1 cellular context compared by ENCODE assay signal in the genomic region with DNA sequence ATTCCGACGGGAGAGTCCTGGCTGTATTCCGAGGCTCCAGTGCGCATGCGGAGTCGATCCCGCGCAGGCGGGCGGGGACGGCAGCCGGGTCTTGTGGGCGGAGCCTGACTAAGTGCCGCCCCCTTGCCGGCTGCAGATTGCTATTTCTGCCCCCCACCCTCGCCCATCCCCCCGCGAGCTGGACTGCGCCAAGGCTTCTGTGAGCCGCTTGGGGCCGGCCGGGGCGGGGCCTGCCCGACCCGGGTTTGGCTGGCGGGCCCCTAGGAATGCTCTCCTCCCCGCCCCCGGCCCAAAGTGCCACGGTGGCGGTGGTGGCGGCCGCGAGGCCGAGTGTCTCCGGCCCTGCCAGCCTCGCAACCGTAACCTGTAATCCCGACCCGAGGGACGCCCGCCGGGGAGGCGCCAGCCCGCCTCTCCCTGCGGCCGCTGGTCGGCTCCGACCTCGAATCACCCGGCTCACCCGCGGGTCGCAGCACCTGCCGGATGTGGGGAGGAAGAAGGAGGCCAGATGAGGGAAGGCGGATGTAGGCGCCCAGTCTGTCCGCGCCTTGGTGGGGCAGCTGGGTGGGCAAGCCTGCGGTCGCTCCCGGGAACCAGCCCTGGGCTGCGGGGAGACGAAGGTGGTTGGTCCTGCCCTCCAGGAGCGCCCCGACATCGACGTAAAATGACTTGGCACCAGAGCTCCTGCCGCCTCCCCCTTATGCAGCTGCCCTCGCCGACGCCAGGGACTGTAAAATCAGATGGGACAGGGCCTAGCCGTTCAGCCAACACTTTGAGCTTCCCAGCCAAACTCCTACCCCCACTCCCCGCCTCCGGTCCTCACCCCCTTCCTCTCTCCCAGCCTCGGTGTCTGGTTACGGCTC.
TF ChIP-seq lines count a peak whose summit lies in the region.

No MANE protein-coding gene starts in this region.

TF ChIP-seq in K562, 482 proteins besides CTCF, POLR2A, EP300 and RAD21 (continues in another document):
- TF ChIP-seq PYGO2 (tag; IDR thresholded peaks at IDR 0.05) (no peak), EGR1 (conservative IDR thresholded peaks at IDR 0.05) (peak; percentile 54), PHTF2 (CRISPR knock-in tag; IDR thresholded peaks at IDR 0.05) (no peak), ARID3B (CRISPR knock-in tag; IDR thresholded peaks at IDR 0.05; ENCODE audit: borderline replicate concordance) (no peak), KDM5B (IDR thresholded peaks at IDR 0.05; ENCODE audit: insufficient replicate concordance, low read depth, low read length) (no peak), ATF1 (CRISPR knock-in tag; IDR thresholded peaks at IDR 0.05) (no peak), ATF1 (tag; IDR thresholded peaks at IDR 0.05) (peak; percentile 16; the same call in 1 of the 2 replicates), ELF2 (CRISPR knock-in tag; IDR thresholded peaks at IDR 0.05) (no peak), MNT (conservative IDR thresholded peaks at IDR 0.05) (peak in 1 of 2 experiments; percentile 33; a peak in 1 of 4 replicates), ZNF184 (CRISPR knock-in tag; IDR thresholded peaks at IDR 0.05) (no peak), TCFL5 (CRISPR knock-in tag; conservative IDR thresholded peaks at IDR 0.05) (no peak), JUND (IDR thresholded peaks at IDR 0.05; ENCODE audit: borderline replicate concordance, low read depth, low read length) (0 out of 2 replicates have a peak, but pooled peaks have one; percentile 14), JUND (tag; IDR thresholded peaks at IDR 0.05; ENCODE audit: borderline replicate concordance, low read depth, low read length) (no peak), NFE2L1 (tag; IDR thresholded peaks at IDR 0.05; ENCODE audit: borderline replicate concordance, low read depth) (no peak), ZNF408 (CRISPR knock-in tag; IDR thresholded peaks at IDR 0.05; ENCODE audit: low read depth) (no peak), ZFP1 (CRISPR knock-in tag; IDR thresholded peaks at IDR 0.05) (no peak), PHF20 (IDR thresholded peaks at IDR 0.05; ENCODE audit: partially characterized antibody) (no peak), RCOR1 (IDR thresholded peaks at IDR 0.05; ENCODE audit: borderline replicate concordance in 1 of 2, low read depth in 2 of 2, low read length in 2 of 2) (peak in 1 of 2 experiments; percentile 46; a peak in 1 of 4 replicates), GTF2F1 (IDR thresholded peaks at IDR 0.05; ENCODE audit: low read depth, low read length) (no peak), MED1 (CRISPR knock-in tag; IDR thresholded peaks at IDR 0.05; ENCODE audit: borderline replicate concordance) (no peak), TGIF2 (CRISPR knock-in tag; IDR thresholded peaks at IDR 0.05) (no peak), DDX20 (tag; IDR thresholded peaks at IDR 0.05; ENCODE audit: low read depth) (no peak), PRMT5 (CRISPR knock-in tag; IDR thresholded peaks at IDR 0.05) (no peak), ZC3H4 (CRISPR knock-in tag; IDR thresholded peaks at IDR 0.05; ENCODE audit: borderline replicate concordance) (no peak), ZNF134 (CRISPR knock-in tag; conservative IDR thresholded peaks at IDR 0.05) (no peak), ETV5 (CRISPR knock-in tag; IDR thresholded peaks at IDR 0.05; ENCODE audit: low read depth) (peak; percentile 79; the same call in 1 of the 2 replicates), ZEB2 (IDR thresholded peaks at IDR 0.05) (no peak), ZNF282 (CRISPR knock-in tag; IDR thresholded peaks at IDR 0.05) (no peak), WHSC1 (IDR thresholded peaks at IDR 0.05; ENCODE audit: low read length) (no peak), RFX1 (IDR thresholded peaks at IDR 0.05) (no peak), MXI1 (IDR thresholded peaks at IDR 0.05; ENCODE audit: low read depth, low read length) (no peak), BMI1 (IDR thresholded peaks at IDR 0.05; ENCODE audit: low read length) (no peak), MTA1 (IDR thresholded peaks at IDR 0.05; ENCODE audit: borderline replicate concordance) (no peak), SIN3B (IDR thresholded peaks at IDR 0.05; ENCODE audit: low read depth) (no peak)
- TF ChIP-seq, protein P1, sequence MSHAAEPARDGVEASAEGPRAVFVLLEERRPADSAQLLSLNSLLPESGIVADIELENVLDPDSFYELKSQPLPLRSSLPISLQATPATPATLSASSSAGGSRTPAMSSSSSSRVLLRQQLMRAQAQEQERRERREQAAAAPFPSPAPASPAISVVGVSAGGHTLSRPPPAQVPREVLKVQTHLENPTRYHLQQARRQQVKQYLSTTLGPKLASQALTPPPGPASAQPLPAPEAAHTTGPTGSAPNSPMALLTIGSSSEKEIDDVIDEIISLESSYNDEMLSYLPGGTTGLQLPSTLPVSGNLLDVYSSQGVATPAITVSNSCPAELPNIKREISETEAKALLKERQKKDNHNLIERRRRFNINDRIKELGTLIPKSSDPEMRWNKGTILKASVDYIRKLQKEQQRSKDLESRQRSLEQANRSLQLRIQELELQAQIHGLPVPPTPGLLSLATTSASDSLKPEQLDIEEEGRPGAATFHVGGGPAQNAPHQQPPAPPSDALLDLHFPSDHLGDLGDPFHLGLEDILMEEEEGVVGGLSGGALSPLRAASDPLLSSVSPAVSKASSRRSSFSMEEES (CRISPR knock-in tag; IDR thresholded peaks at IDR 0.05) = no peak
- TF ChIP-seq, protein P2, sequence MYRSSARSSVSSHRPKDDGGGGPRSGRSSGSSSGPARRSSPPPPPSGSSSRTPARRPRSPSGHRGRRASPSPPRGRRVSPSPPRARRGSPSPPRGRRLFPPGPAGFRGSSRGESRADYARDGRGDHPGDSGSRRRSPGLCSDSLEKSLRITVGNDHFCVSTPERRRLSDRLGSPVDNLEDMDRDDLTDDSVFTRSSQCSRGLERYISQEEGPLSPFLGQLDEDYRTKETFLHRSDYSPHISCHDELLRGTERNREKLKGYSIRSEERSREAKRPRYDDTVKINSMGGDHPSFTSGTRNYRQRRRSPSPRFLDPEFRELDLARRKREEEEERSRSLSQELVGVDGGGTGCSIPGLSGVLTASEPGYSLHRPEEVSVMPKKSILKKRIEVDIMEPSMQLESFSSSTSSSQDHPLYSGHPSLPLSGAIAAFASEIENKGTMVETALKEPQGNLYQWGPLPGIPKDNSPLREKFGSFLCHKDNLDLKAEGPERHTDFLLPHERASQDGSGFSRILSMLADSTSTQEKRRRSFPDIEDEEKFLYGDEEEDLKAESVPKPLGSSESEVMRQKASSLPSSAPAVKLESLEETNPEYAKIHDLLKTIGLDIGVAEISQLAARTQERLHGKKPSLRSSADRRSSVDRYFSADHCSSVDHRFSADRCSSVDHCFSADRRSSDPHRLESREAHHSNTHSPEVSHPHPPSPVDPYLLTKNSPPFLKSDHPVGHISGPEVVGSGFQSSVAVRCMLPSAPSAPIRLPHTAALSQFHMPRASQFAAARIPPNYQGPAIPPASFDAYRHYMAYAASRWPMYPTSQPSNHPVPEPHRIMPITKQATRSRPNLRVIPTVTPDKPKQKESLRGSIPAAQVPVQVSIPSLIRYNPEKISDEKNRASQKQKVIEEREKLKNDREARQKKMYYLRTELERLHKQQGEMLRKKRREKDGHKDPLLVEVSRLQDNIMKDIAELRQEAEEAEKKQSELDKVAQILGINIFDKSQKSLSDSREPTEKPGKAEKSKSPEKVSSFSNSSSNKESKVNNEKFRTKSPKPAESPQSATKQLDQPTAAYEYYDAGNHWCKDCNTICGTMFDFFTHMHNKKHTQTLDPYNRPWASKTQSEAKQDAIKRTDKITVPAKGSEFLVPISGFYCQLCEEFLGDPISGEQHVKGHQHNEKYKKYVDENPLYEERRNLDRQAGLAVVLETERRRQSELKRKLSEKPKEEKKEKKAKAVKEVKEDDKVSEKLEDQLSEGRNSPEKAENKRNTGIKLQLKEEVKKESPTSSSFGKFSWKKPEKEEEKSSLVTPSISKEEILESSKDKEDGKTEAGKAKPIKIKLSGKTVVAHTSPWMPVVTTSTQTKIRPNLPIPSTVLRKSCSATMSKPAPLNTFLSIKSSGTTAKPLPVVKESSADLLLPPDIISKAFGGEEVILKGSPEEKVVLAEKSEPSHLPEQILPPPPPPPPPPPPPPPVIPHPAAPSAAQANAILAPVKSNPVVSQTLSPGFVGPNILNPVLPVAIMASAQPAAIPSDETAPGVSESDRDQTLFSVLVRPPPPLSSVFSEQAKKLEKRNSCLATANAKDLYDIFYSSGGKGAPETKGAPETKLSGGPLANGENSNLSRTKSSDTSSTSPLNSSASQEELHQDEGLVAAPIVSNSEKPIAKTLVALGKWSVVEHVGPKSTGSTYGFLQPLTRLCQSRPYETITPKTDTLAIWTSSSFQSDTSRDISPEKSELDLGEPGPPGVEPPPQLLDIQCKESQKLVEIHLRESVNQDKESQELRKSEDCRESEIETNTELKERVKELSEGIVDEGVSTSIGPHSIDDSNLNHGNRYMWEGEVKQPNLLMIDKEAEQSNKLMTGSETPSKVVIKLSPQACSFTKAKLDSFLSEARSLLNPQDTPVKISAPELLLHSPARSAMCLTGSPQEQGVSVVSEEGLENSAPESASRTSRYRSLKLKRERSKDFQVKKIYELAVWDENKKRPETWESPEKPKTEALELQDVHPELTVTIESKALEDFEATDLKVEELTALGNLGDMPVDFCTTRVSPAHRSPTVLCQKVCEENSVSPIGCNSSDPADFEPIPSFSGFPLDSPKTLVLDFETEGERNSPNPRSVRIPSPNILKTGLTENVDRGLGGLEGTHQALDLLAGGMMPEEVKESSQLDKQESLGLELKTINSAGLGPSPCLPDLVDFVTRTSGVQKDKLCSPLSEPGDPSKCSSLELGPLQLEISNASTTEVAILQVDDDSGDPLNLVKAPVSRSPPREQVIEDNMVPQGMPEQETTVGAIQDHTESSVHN (IDR thresholded peaks at IDR 0.05; ENCODE audit: borderline replicate concordance in 1 of 2, low read depth in 1 of 2) = no peak
- TF ChIP-seq, protein P3, sequence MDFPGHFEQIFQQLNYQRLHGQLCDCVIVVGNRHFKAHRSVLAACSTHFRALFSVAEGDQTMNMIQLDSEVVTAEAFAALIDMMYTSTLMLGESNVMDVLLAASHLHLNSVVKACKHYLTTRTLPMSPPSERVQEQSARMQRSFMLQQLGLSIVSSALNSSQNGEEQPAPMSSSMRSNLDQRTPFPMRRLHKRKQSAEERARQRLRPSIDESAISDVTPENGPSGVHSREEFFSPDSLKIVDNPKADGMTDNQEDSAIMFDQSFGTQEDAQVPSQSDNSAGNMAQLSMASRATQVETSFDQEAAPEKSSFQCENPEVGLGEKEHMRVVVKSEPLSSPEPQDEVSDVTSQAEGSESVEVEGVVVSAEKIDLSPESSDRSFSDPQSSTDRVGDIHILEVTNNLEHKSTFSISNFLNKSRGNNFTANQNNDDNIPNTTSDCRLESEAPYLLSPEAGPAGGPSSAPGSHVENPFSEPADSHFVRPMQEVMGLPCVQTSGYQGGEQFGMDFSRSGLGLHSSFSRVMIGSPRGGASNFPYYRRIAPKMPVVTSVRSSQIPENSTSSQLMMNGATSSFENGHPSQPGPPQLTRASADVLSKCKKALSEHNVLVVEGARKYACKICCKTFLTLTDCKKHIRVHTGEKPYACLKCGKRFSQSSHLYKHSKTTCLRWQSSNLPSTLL (IDR thresholded peaks at IDR 0.05) = no peak
- TF ChIP-seq, protein P4, sequence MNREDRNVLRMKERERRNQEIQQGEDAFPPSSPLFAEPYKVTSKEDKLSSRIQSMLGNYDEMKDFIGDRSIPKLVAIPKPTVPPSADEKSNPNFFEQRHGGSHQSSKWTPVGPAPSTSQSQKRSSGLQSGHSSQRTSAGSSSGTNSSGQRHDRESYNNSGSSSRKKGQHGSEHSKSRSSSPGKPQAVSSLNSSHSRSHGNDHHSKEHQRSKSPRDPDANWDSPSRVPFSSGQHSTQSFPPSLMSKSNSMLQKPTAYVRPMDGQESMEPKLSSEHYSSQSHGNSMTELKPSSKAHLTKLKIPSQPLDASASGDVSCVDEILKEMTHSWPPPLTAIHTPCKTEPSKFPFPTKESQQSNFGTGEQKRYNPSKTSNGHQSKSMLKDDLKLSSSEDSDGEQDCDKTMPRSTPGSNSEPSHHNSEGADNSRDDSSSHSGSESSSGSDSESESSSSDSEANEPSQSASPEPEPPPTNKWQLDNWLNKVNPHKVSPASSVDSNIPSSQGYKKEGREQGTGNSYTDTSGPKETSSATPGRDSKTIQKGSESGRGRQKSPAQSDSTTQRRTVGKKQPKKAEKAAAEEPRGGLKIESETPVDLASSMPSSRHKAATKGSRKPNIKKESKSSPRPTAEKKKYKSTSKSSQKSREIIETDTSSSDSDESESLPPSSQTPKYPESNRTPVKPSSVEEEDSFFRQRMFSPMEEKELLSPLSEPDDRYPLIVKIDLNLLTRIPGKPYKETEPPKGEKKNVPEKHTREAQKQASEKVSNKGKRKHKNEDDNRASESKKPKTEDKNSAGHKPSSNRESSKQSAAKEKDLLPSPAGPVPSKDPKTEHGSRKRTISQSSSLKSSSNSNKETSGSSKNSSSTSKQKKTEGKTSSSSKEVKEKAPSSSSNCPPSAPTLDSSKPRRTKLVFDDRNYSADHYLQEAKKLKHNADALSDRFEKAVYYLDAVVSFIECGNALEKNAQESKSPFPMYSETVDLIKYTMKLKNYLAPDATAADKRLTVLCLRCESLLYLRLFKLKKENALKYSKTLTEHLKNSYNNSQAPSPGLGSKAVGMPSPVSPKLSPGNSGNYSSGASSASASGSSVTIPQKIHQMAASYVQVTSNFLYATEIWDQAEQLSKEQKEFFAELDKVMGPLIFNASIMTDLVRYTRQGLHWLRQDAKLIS (CRISPR knock-in tag; IDR thresholded peaks at IDR 0.05) = 0 out of 2 replicates have a peak, but pooled peaks have one; percentile 77
